In genomic region chr13:113595131-113595530, GRCh38 we compare ENCODE assay signal across 14 cellular contexts.
"Had no signal": no experiment of that assay in that cellular context is flagged by ENCODE, and none has a peak within 500 bp of the region (broad histone marks: within the 10 kb centered on the region; RNA-seq: fewer than 3 reads in every experiment).

No MANE protein-coding gene starts in this region.

- H3K9me3 Mint-ChIP-seq: activated T-helper 2 cell treated with anti-CD3 and anti-CD28 coated beads, Interferon-gamma antibody, Interleukin-2, Interleukin-4, amounts not matched to agents 10 μg/mL and 5 μg/mL and 100 μg/mL, durations not matched to agents 14 hours and 24 hours and 36 hours; central memory CD8-positive, alpha-beta T cell; memory B cell; natural killer cell had no signal

- H3K27me3 ChIP-seq: right lobe of liver, testis had no signal

- DNase-seq: activated CD4-positive, CD25-positive, alpha-beta regulatory T cell treated with anti-CD3 and anti-CD28 coated beads, Interleukin-2, amount 50 U/mL, for 72 hours; amygdala; stimulated activated CD4-positive, alpha-beta T cell treated with anti-CD3 and anti-CD28 coated beads, Interleukin-2, amount 100 ng/mL, for 24 hours; stimulated activated naive CD4-positive, alpha-beta T cell treated with Interleukin-2 at 50 U/mL for 16 hours had no signal

- ATAC-seq: natural killer cell, right lobe of liver had no signal

- H3K4me1 Mint-ChIP-seq: brain had no signal

- H3K4me1 ChIP-seq: prostate gland, right lobe of liver, testis had no signal

- H3K4me3 Mint-ChIP-seq: activated naive CD8-positive, alpha-beta T cell; brain; central memory CD8-positive, alpha-beta T cell; dendritic cell treated with granulocyte-macrophage colony-stimulating factor and Interleukin-4, amounts not matched to agents 40 ng/mL and 50 ng/mL, for 4 days; memory B cell; natural killer cell had no signal

- H3K9me3 ChIP-seq: prostate gland, right lobe of liver, testis had no signal

- H3K36me3 Mint-ChIP-seq: natural killer cell had no signal

- H3K27me3 Mint-ChIP-seq: activated naive CD8-positive, alpha-beta T cell; brain; central memory CD8-positive, alpha-beta T cell; dendritic cell treated with granulocyte-macrophage colony-stimulating factor and Interleukin-4, amounts not matched to agents 40 ng/mL and 50 ng/mL, for 4 days; memory B cell had no signal

- H3K27ac ChIP-seq: prostate gland, right lobe of liver, testis had no signal

- H3K27ac Mint-ChIP-seq: activated naive CD8-positive, alpha-beta T cell; activated T-helper 2 cell treated with anti-CD3 and anti-CD28 coated beads, Interferon-gamma antibody, Interleukin-2, Interleukin-4, amounts not matched to agents 10 μg/mL and 5 μg/mL and 100 μg/mL, durations not matched to agents 14 hours and 24 hours and 36 hours; brain; dendritic cell treated with granulocyte-macrophage colony-stimulating factor and Interleukin-4, amounts not matched to agents 40 ng/mL and 50 ng/mL, for 4 days; memory B cell; natural killer cell had no signal
